11 cellular contexts compared by ENCODE assay signal in genomic region chr17:40094874-40095273, GRCh38. TPM values are rescaled to one million over a fixed set of nuclear protein-coding genes. Genes with fewer than 3 reads are reported as not detected.
A peak's percentile ranks its signal among the peaks of the same experiment; 100 is the strongest.
DNase-seq lines count a peak whose midpoint lies in the region; ATAC-seq and TF ChIP-seq lines count a peak whose summit lies in the region.
"Had no signal": no experiment of that assay in that cellular context is flagged by ENCODE, and none has a peak within 500 bp of the region (broad histone marks: within the 10 kb centered on the region; RNA-seq: fewer than 3 reads in every experiment).

No MANE protein-coding gene starts in this region.

- TF ChIP-seq EP300 in gastroesophageal sphincter (IDR thresholded peaks at IDR 0.05), result no peak

- H3K36me3 Mint-ChIP-seq in CD14-positive monocyte, result peaks cover 37 to 50% of the 10 kb centered on the region in 2 donors

- TF ChIP-seq CTCF in CD14-positive monocyte (IDR thresholded peaks at IDR 0.05) (no peak), RWPE1 (conservative IDR thresholded peaks at IDR 0.05; ENCODE audit: low read depth) (no peak), gastroesophageal sphincter (IDR thresholded peaks at IDR 0.05) (no peak)

- H3K27me3 Mint-ChIP-seq in CD14-positive monocyte (ENCODE audit: low read depth in 3 of 3), result peaks cover 0 to 2% (median 0%) of the 10 kb centered on the region in 3 donors

- peak overlapping the region in 6 of 7 donors; percentile 87 to 99 (median 98) for H3K27ac Mint-ChIP-seq in CD14-positive monocyte

- CTCF ChIA-PET in RWPE1 (lab: Yijun Ruan, JAX), result interaction anchor here (0.7 kb wide), 1 partner anchor 61 kb away, joined by 5 read pairs; no protein-coding TSS in a partner anchor

- H3K9me3 ChIP-seq in gastroesophageal sphincter, result no peaks in the 10 kb centered on the region
- no peaks in the 10 kb centered on the region for H3K9me3 ChIP-seq in skeletal muscle tissue (ENCODE audit: control insufficient read depth in 3 of 3, low read length in 3 of 3)

- H3K9ac ChIP-seq in skeletal muscle tissue (ENCODE audit: low read depth in 1 of 3, low read length in 3 of 3), result peak overlapping the region; percentile 64 to 81 (median 74)

- H3K4me3 ChIP-seq in gastroesophageal sphincter (no peak overlapping the region), skeletal muscle tissue (ENCODE audit: low read length in 3 of 3) (peak overlapping the region in 2 of 3 donors; percentile 51 to 61)

- ATAC-seq in gastroesophageal sphincter (no peak), GM21381 (IDR thresholded peaks at IDR 0.05; ENCODE audit: unreplicated experiment) (no peak), GM18870 (IDR thresholded peaks at IDR 0.05; ENCODE audit: unreplicated experiment) (no peak)

- no peaks in the 10 kb centered on the region for H3K27me3 ChIP-seq in gastroesophageal sphincter
- no peaks in the 10 kb centered on the region for H3K27me3 ChIP-seq in skeletal muscle tissue (ENCODE audit: control insufficient read depth in 3 of 3, insufficient read depth in 3 of 3, low read length in 3 of 3)

- peaks cover 0 to 2% (median 0%) of the 10 kb centered on the region in 7 donors for H3K9me3 Mint-ChIP-seq in CD14-positive monocyte

- intact Hi-C loops in CD14-positive monocyte (cut with micrococcal nuclease), result loop anchor here (5.0 kb wide), 2 partner anchors 33 to 227 kb away; partner anchors contain the start of gene THRA (in 2 of the 2)

- no peak for DNase-seq in CD14-positive monocyte (ENCODE audit: low spot score)
- DNase-seq in RWPE1 (ENCODE audit: low spot score), result no peak
- no peak for DNase-seq in NCI-H2029 treated with DMSO at 0.1 percent for 48 hours (lab: John Stamatoyannopoulos, UW)
- no peak for DNase-seq in NCI-H2081 (lab: John Stamatoyannopoulos, UW)
- DNase-seq: NCI-H446 had no signal

- H3K27ac ChIP-seq in RWPE1 (peak overlapping the region; percentile 98), gastroesophageal sphincter (peak overlapping the region; percentile 36 to 99 (median 98)), skeletal muscle tissue (ENCODE audit: low read depth, low read length) (peak overlapping the region; percentile 99)
- H3K27ac ChIP-seq: C4-2B, HL-60 had no signal

- H3K4me3 Mint-ChIP-seq in CD14-positive monocyte, result no peak overlapping the region

- no peak for TF ChIP-seq POLR2A in gastroesophageal sphincter (IDR thresholded peaks at IDR 0.05)

- POLR2A ChIA-PET in RWPE1 (lab: Yijun Ruan, JAX; ENCODE audit: low non-redundant PET), result no interaction called here

- H3K36me3 ChIP-seq in gastroesophageal sphincter (peaks cover 0 to 62% of the 10 kb centered on the region in 2 donors), skeletal muscle tissue (ENCODE audit: control insufficient read depth in 3 of 3, insufficient read depth in 3 of 3, low read length in 3 of 3) (peaks cover 50 to 66% (median 54%) of the 10 kb centered on the region in 3 donors)

- peaks cover 18 to 89% (median 85%) of the 10 kb centered on the region in 3 donors for H3K4me1 ChIP-seq in gastroesophageal sphincter
- H3K4me1 ChIP-seq in skeletal muscle tissue (ENCODE audit: control insufficient read depth in 3 of 3, insufficient read depth in 3 of 3, low read length in 3 of 3), result peaks cover 77 to 90% (median 82%) of the 10 kb centered on the region in 3 donors

- peaks cover 57% of the 10 kb centered on the region for H3K4me1 Mint-ChIP-seq in CD14-positive monocyte

- 60 to 67% methylated on average over 9 to 12 of the region's 14 CpGs for WGBS in gastroesophageal sphincter (ENCODE audit: low coverage in 1 of 2), 2 donors

RNA-seq across cellular contexts. Expression of gene NR1D1, which starts 5.5 kb away (rescaled TPM):
- under 1 TPM; 0.28 to 0.31 TPM for polyA plus RNA-seq in CD14-positive monocyte
- 10 to 100 TPM in 3 of 4 donors, 1 to 10 TPM in 1; 1.5 to 20.4 (median 18.3) TPM for total RNA-seq in gastroesophageal sphincter
- total RNA-seq in skeletal muscle tissue, result 1.0 TPM

RNA-seq across cellular contexts. Expression of gene MSL1, which starts 26.9 kb away (rescaled TPM):
- 10 to 100 TPM in 1 of 2 donors, 1 to 10 TPM in 1; 10.0 to 11.4 TPM for polyA plus RNA-seq in CD14-positive monocyte
- total RNA-seq in gastroesophageal sphincter (100 to 1,000 TPM in 1 of 4 donors, 10 to 100 TPM in 3; 67.0 to 107 (median 88.1) TPM), skeletal muscle tissue (53.8 TPM)

RNA-seq across cellular contexts. Expression of gene THRA, which starts 32.1 kb away (rescaled TPM):
- 1 to 10 TPM; 2.5 to 3.8 TPM for polyA plus RNA-seq in CD14-positive monocyte
- total RNA-seq in gastroesophageal sphincter (100 to 1,000 TPM in 2 of 4 donors, 10 to 100 TPM in 2; 84.8 to 133 (median 102) TPM), skeletal muscle tissue (30.8 TPM)

RNA-seq across cellular contexts. Expression of gene MED24, which starts 40.7 kb away (rescaled TPM):
- 10 to 100 TPM; 24.9 to 34.1 TPM for polyA plus RNA-seq in CD14-positive monocyte
- total RNA-seq in gastroesophageal sphincter (10 to 100 TPM; 42.1 to 57.9 (median 50.3) TPM), skeletal muscle tissue (25.6 TPM)

RNA-seq across cellular contexts. Expression of gene CASC3, which starts 45.5 kb away (rescaled TPM):
- polyA plus RNA-seq in CD14-positive monocyte, result 10 to 100 TPM; 19.0 to 30.2 TPM
- total RNA-seq in gastroesophageal sphincter, result 100 to 1,000 TPM in 1 of 4 donors, 10 to 100 TPM in 3; 63.1 to 114 (median 89.1) TPM
- 21.4 TPM for total RNA-seq in skeletal muscle tissue

Comparison
In these comparisons a context has a peak if more than half of its experiments do, and no peak if none do; other contexts are left out.
1. H3K4me3 ChIP-seq: peak in skeletal muscle tissue (2 of 3); none in gastroesophageal sphincter (0 of 2).
2. Peak in every context shown above with its lines, with median percentiles within 50 percentile points of each other: H3K27ac ChIP-seq.